Comparison of ENCODE assay signal across 23 cellular contexts in the genomic region with DNA sequence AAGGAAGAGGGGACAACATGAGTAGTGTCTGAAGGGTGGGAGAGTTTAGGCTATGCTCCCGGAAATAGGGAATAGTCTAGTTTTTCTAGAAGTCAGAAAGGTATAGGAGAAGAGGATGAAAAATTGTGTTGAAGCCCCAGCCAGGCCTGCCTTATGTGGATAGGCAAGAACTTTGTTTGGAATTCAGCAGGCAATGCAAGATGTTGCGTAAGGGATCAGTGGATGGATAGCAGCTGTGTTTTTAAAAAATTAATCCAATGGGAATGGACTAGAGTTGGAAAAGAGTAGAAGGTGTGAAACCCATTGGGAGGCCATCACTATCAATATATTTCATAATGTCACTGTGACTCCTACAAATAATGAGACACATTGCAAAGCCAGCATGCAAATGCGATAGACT.
DNase-seq lines count a peak whose midpoint lies in the region; ATAC-seq, FAIRE-seq and TF ChIP-seq lines count a peak whose summit lies in the region.
"Had no signal": no experiment of that assay in that cellular context is flagged by ENCODE, and none has a peak within 500 bp of the region (broad histone marks: within the 10 kb centered on the region; RNA-seq: fewer than 3 reads in every experiment).

No MANE protein-coding gene starts in this region.

- in situ Hi-C loops in HepG2 (cut with HindIII; ENCODE audit: extremely low pct_ligation_motif_present, low pct_unique_long_range_greater_than_20kb): no loop called here

- H3K36me3 ChIP-seq in HepG2 (replicated peaks in 1 of 2; ENCODE audit: control insufficient read depth in 1 of 2, insufficient read depth in 2 of 2, low read length in 2 of 2) (no peaks in the 10 kb centered on the region), right lobe of liver (no peaks in the 10 kb centered on the region), fibroblast of lung (ENCODE audit: control insufficient read depth, insufficient read depth, low read length) (no peaks in the 10 kb centered on the region), left ventricle myocardium inferior (no peaks in the 10 kb centered on the region)

- no peak overlapping the region for H3K27ac Mint-ChIP-seq in activated T-helper 17 cell treated with anti-CD3 and anti-CD28 coated beads, Interleukin-2, amount 50 U/mL, for 72 hours
- H3K27ac Mint-ChIP-seq: CD8-positive, alpha-beta memory T cell; HFFc6 had no signal

- no peak overlapping the region for H3K4me2 ChIP-seq in HepG2 (ENCODE audit: low read depth, low read length)
- H3K4me2 ChIP-seq in fibroblast of lung (ENCODE audit: extremely low read depth, insufficient read depth, low read length): peak overlapping the region; percentile 3

- H3K79me2 ChIP-seq in HepG2 (ENCODE audit: insufficient read depth, low read length) (no peaks in the 10 kb centered on the region), fibroblast of lung (ENCODE audit: control insufficient read depth, insufficient read depth, low read length) (no peaks in the 10 kb centered on the region)

- H2AFZ ChIP-seq in HepG2 (ENCODE audit: low read length) (no peak overlapping the region), fibroblast of lung (ENCODE audit: low read length) (no peak overlapping the region)

- TF ChIP-seq EP300 in HepG2 (IDR thresholded peaks at IDR 0.05; ENCODE audit: low read depth in 2 of 2, low read length in 2 of 2): no peak
- TF ChIP-seq EP300 in HepG2 (CRISPR knock-in tag; IDR thresholded peaks at IDR 0.05; ENCODE audit: borderline replicate concordance): no peak

- H3K27me3 ChIP-seq in HepG2 (ENCODE audit: control insufficient read depth in 1 of 2, insufficient read depth in 2 of 2, low read length in 2 of 2): no peaks in the 10 kb centered on the region
- H3K27me3 ChIP-seq in right lobe of liver: no peaks in the 10 kb centered on the region
- no peaks in the 10 kb centered on the region for H3K27me3 ChIP-seq in fibroblast of lung (ENCODE audit: control insufficient read depth, insufficient read depth, low read length)
- H3K27me3 ChIP-seq in left ventricle myocardium inferior (ENCODE audit: low read depth): no peaks in the 10 kb centered on the region

- POLR2A ChIA-PET in HepG2 (lab: Yijun Ruan, JAX): no interaction called here

- BruUV-seq in HepG2 (replicated peaks; lab: Mats Ljungman, UMichigan): no TSS peak

- 40% methylated on average over 3 of the region's 3 CpGs for WGBS in HepG2 (ENCODE audit: low lambda C conversion rate)
- WGBS in right lobe of liver (ENCODE audit: insufficient coverage, low coverage, low lambda C conversion rate, missing lambda C conversion rate): 65% methylated on average over 3 of the region's 3 CpGs

- no peaks in the 10 kb centered on the region for H3K4me1 Mint-ChIP-seq in activated T-helper 17 cell treated with anti-CD3 and anti-CD28 coated beads, Interleukin-2, amount 50 U/mL, for 72 hours
- H3K4me1 Mint-ChIP-seq: CD8-positive, alpha-beta memory T cell had no signal

- H3K27me3 Mint-ChIP-seq in activated T-helper 17 cell treated with anti-CD3 and anti-CD28 coated beads, Interleukin-2, amount 50 U/mL, for 72 hours: no peaks in the 10 kb centered on the region
- H3K27me3 Mint-ChIP-seq: CD8-positive, alpha-beta memory T cell had no signal

- ATAC-seq in HepG2 (no peak), right lobe of liver (no peak), GM21381 (IDR thresholded peaks at IDR 0.05; ENCODE audit: unreplicated experiment) (no peak), GM18517 (IDR thresholded peaks at IDR 0.05; ENCODE audit: unreplicated experiment) (no peak)
- no peak for ATAC-seq in activated T-helper 17 cell treated with anti-CD3 and anti-CD28 coated beads, Interleukin-2, amount 50 U/mL, for 72 hours (replicated peaks)
- ATAC-seq: PC-3 had no signal

- intact Hi-C loops in HepG2 (cut with micrococcal nuclease; ENCODE audit: unreplicated experiment) (no loop called here), right lobe of liver (cut with DNase I) (no loop called here), left ventricle myocardium inferior (cut with micrococcal nuclease) (no loop called here)

- TF ChIP-seq RAD21 in HepG2 (CRISPR knock-in tag; IDR thresholded peaks at IDR 0.05): no peak

- H3K9me3 ChIP-seq in HepG2 (ENCODE audit: low read length): no peaks in the 10 kb centered on the region; the same call in 1 of the 2 replicates
- no peaks in the 10 kb centered on the region for H3K9me3 ChIP-seq in right lobe of liver
- no peaks in the 10 kb centered on the region for H3K9me3 ChIP-seq in fibroblast of lung (ENCODE audit: control insufficient read depth, insufficient read depth, low read depth, low read length)
- no peaks in the 10 kb centered on the region for H3K9me3 ChIP-seq in left ventricle myocardium inferior (replicated peaks)

- CTCF ChIA-PET in HepG2 (lab: Yijun Ruan, JAX; ENCODE audit: low intra/inter-chr PET ratio, low total read pairs): no interaction called here

- H3K4me3 ChIP-seq in HepG2 (replicated peaks in 1 of 3; ENCODE audit: insufficient read depth in 1 of 3, low read depth in 2 of 3, low read length in 3 of 3) (no peak overlapping the region), right lobe of liver (no peak overlapping the region), fibroblast of lung (replicated peaks in 1 of 4; ENCODE audit: control extremely low read depth in 1 of 4, insufficient read depth in 1 of 4, low read depth in 3 of 4, low read length in 4 of 4) (no peak overlapping the region), left ventricle myocardium inferior (no peak overlapping the region)

- DNase-seq in HepG2 (ENCODE audit: low spot score) (no peak), right lobe of liver (no peak), fibroblast of lung (ENCODE audit: low read depth in 2 of 2) (peak in 1 of 2 donors; percentile 72), left ventricle myocardium inferior (no peak)
- DNase-seq: C1 segment of cervical spinal cord; CD8-positive, alpha-beta memory T cell; DMS53; EL; HFFc6; KG1; MV-4-11; NCI-H1417; NCI-H187; NCI-H226; NCI-H524 treated with DMSO at 0.1 percent for 48 hours; PC-3; RPMI8226 had no signal

- H4K20me1 ChIP-seq in HepG2 (ENCODE audit: insufficient read depth, low read length) (no peaks in the 10 kb centered on the region), fibroblast of lung (ENCODE audit: control insufficient read depth, extremely low read depth, insufficient read depth, low read length) (no peaks in the 10 kb centered on the region)

- TF ChIP-seq CTCF in HepG2 (CRISPR knock-in tag; IDR thresholded peaks at IDR 0.05) (no peak), right lobe of liver (IDR thresholded peaks at IDR 0.05) (no peak), fibroblast of lung (conservative IDR thresholded peaks at IDR 0.05 in 1 of 2, IDR thresholded peaks at IDR 0.05 in 1 of 2; ENCODE audit: low read depth in 1 of 2, low read length in 2 of 2) (no peak), left ventricle myocardium inferior (IDR thresholded peaks at IDR 0.05; ENCODE audit: borderline replicate concordance) (no peak)

- H3K27ac ChIP-seq in HepG2 (ENCODE audit: extremely low read length, insufficient read depth, low read length) (no peak overlapping the region), right lobe of liver (no peak overlapping the region), fibroblast of lung (ENCODE audit: insufficient read depth, low read length) (no peak overlapping the region), left ventricle myocardium inferior (replicated peaks) (peak overlapping the region; percentile 37)

- no peak for TF ChIP-seq POLR2A in HepG2 (IDR thresholded peaks at IDR 0.05; ENCODE audit: insufficient read depth in 1 of 2, low read depth in 2 of 2, low read length in 2 of 2)
- TF ChIP-seq POLR2A in right lobe of liver (IDR thresholded peaks at IDR 0.05): no peak

- peaks cover 5% of the 10 kb centered on the region for H3K9me3 Mint-ChIP-seq in activated T-helper 17 cell treated with anti-CD3 and anti-CD28 coated beads, Interleukin-2, amount 50 U/mL, for 72 hours
- H3K9me3 Mint-ChIP-seq: HFFc6 had no signal

- H3K4me3 Mint-ChIP-seq in activated T-helper 17 cell treated with anti-CD3 and anti-CD28 coated beads, Interleukin-2, amount 50 U/mL, for 72 hours: no peak overlapping the region
- H3K4me3 Mint-ChIP-seq: CD8-positive, alpha-beta memory T cell; HFFc6 had no signal

- H3K4me1 ChIP-seq in HepG2 (ENCODE audit: insufficient read depth, low read length): no peaks in the 10 kb centered on the region
- H3K4me1 ChIP-seq in right lobe of liver: no peaks in the 10 kb centered on the region
- H3K4me1 ChIP-seq in fibroblast of lung (ENCODE audit: control insufficient read depth, extremely low read depth, insufficient read depth, low read length): no peaks in the 10 kb centered on the region
- H3K4me1 ChIP-seq in left ventricle myocardium inferior: peaks cover 20% of the 10 kb centered on the region

- no peaks in the 10 kb centered on the region for H3K36me3 Mint-ChIP-seq in activated T-helper 17 cell treated with anti-CD3 and anti-CD28 coated beads, Interleukin-2, amount 50 U/mL, for 72 hours (ENCODE audit: low read depth)

- no peak for FAIRE-seq in HepG2 (lab: Jason Lieb, UNC)
- FAIRE-seq: GM12892, GM18507, H54 had no signal

- H3K9ac ChIP-seq in HepG2 (ENCODE audit: insufficient read depth, low read depth, low read length) (no peak overlapping the region), fibroblast of lung (ENCODE audit: insufficient read depth, low read length) (no peak overlapping the region)

TF ChIP-seq in HepG2, 621 proteins besides CTCF, POLR2A, EP300 and RAD21:
- TF ChIP-seq CEBPB (IDR thresholded peaks at IDR 0.05; ENCODE audit: borderline replicate concordance, low read depth, low read length) (0 out of 2 replicates have a peak, but pooled peaks have one; percentile 3), ZNF550 (CRISPR knock-in tag; IDR thresholded peaks at IDR 0.05; ENCODE audit: borderline replicate concordance) (no peak), TCF7L2 (IDR thresholded peaks at IDR 0.05; ENCODE audit: low read depth, low read length) (no peak)
- TF ChIP-seq, protein P1, sequence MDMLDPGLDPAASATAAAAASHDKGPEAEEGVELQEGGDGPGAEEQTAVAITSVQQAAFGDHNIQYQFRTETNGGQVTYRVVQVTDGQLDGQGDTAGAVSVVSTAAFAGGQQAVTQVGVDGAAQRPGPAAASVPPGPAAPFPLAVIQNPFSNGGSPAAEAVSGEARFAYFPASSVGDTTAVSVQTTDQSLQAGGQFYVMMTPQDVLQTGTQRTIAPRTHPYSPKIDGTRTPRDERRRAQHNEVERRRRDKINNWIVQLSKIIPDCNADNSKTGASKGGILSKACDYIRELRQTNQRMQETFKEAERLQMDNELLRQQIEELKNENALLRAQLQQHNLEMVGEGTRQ (IDR thresholded peaks at IDR 0.05; ENCODE audit: low read depth, low read length): no peak
- TF ChIP-seq, protein P1 (CRISPR knock-in tag; IDR thresholded peaks at IDR 0.05; ENCODE audit: borderline replicate concordance): no peak
